In the genomic region with DNA sequence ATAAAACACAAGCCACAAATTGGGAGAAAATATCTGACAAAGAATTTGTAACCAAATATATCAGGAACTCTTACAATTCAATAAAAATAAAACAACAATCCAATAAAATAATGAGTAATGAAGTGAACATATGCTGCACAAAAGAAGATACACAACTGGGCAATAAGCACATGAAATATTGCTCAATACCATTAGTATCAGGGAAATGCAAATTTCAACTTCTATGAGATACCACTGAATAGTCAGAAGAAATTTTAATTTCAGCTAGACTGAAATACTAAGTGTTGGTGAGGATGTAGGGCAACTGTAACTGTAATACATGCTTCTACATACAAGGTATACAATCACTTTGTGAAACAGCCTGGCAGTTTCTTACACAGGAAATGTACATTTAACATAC, we compare ENCODE assay signal across 23 cellular contexts. TPM values are rescaled to one million over a fixed set of nuclear protein-coding genes. Genes with fewer than 3 reads are reported as not detected.
DNase-seq lines count a peak whose midpoint lies in the region; ATAC-seq and TF ChIP-seq lines count a peak whose summit lies in the region.
"Had no signal": no experiment of that assay in that cellular context is flagged by ENCODE, and none has a peak within 500 bp of the region (broad histone marks: within the 10 kb centered on the region; RNA-seq: fewer than 3 reads in every experiment).

No MANE protein-coding gene starts in this region.

- H2AFZ ChIP-seq in hepatocyte: no peak overlapping the region

- intact Hi-C loops in left ventricle myocardium inferior (cut with micrococcal nuclease) (loop anchor here (5.0 kb wide), 1 partner anchor 82 kb away; no protein-coding TSS in a partner anchor), upper lobe of right lung (cut with DNase I) (no loop called here), ovary (cut with DNase I) (loop anchor here in 1 of 4 donors (5.0 to 10.0 kb wide), 2 partner anchors 80 to 183 kb away; no protein-coding TSS in a partner anchor)
- intact Hi-C loops in activated CD4-positive, alpha-beta T cell treated with anti-CD3 and anti-CD28 coated beads for 36 hours (cut with DNase I, micrococcal nuclease): loop anchor here in 1 of 2 experiments (10.0 kb wide), 2 partner anchors 90 to 220 kb away; no protein-coding TSS in a partner anchor

- H3K27me3 Mint-ChIP-seq in osteocyte (ENCODE audit: unreplicated experiment): no peaks in the 10 kb centered on the region
- H3K27me3 Mint-ChIP-seq in activated CD4-positive, alpha-beta T cell treated with anti-CD3 and anti-CD28 coated beads for 36 hours: peaks cover 65% of the 10 kb centered on the region

- H3K4me3 ChIP-seq in left ventricle myocardium inferior (peak overlapping the region; percentile 80), right atrium auricular region (no peak overlapping the region), adipocyte (ENCODE audit: low read length) (peak overlapping the region; percentile 90), hepatocyte (no peak overlapping the region), upper lobe of right lung (peak overlapping the region; percentile 62), ovary (no peak overlapping the region)

- H3K79me2 ChIP-seq in hepatocyte: peaks cover 39% of the 10 kb centered on the region

- H3K36me3 Mint-ChIP-seq in osteocyte (ENCODE audit: unreplicated experiment): peaks cover 28% of the 10 kb centered on the region
- no peaks in the 10 kb centered on the region for H3K36me3 Mint-ChIP-seq in activated CD4-positive, alpha-beta T cell treated with anti-CD3 and anti-CD28 coated beads for 36 hours (ENCODE audit: low read depth)

- no peak for TF ChIP-seq POLR2A in ovary (IDR thresholded peaks at IDR 0.05)

- CTCF ChIA-PET in activated CD4-positive, alpha-beta T cell treated with anti-CD3 and anti-CD28 coated beads for 36 hours (lab: Charles Lee): no interaction called here

- no peak for ATAC-seq in upper lobe of right lung
- ATAC-seq in activated CD4-positive, alpha-beta T cell treated with anti-CD3 and anti-CD28 coated beads for 36 hours: no peak
- ATAC-seq: SK-N-SH treated with all-trans-retinoic acid at 6 μM for 48 hours had no signal

- H3K4me3 Mint-ChIP-seq in osteocyte (ENCODE audit: unreplicated experiment): no peak overlapping the region
- H3K4me3 Mint-ChIP-seq in activated CD4-positive, alpha-beta T cell treated with anti-CD3 and anti-CD28 coated beads for 36 hours: no peak overlapping the region
- H3K4me3 Mint-ChIP-seq: activated B cell treated with CpG ODN at 0.5 μM for 24 hours; activated CD4-positive, alpha-beta memory T cell treated with anti-CD3 and anti-CD28 coated beads for 36 hours had no signal

- TF ChIP-seq EP300 in ovary (IDR thresholded peaks at IDR 0.05): no peak

- H3K9ac ChIP-seq in adipocyte (ENCODE audit: low read length): no peak overlapping the region

- H3K4me1 Mint-ChIP-seq in osteocyte (ENCODE audit: unreplicated experiment): peaks cover 31% of the 10 kb centered on the region
- H3K4me1 Mint-ChIP-seq in activated CD4-positive, alpha-beta T cell treated with anti-CD3 and anti-CD28 coated beads for 36 hours: peaks cover 11% of the 10 kb centered on the region

- H3K4me1 ChIP-seq in left ventricle myocardium inferior: peaks cover 36% of the 10 kb centered on the region
- peaks cover 0 to 3% of the 10 kb centered on the region in 2 donors for H3K4me1 ChIP-seq in right atrium auricular region
- peaks cover 22% of the 10 kb centered on the region for H3K4me1 ChIP-seq in adipocyte (ENCODE audit: control insufficient read depth, insufficient read depth, low read length)
- H3K4me1 ChIP-seq in hepatocyte (ENCODE audit: insufficient read depth): no peaks in the 10 kb centered on the region
- H3K4me1 ChIP-seq in upper lobe of right lung: peaks cover 4% of the 10 kb centered on the region
- H3K4me1 ChIP-seq in ovary (ENCODE audit: insufficient read depth): peaks cover 5% of the 10 kb centered on the region

- peak overlapping the region; percentile 97 for H3K4me2 ChIP-seq in hepatocyte

- H3K36me3 ChIP-seq in left ventricle myocardium inferior (peaks cover 6% of the 10 kb centered on the region), right atrium auricular region (no peaks in the 10 kb centered on the region), adipocyte (ENCODE audit: control insufficient read depth, insufficient read depth, low read length, severe bottlenecking) (no peaks in the 10 kb centered on the region), hepatocyte (replicated peaks; ENCODE audit: insufficient read depth, low read depth) (no peaks in the 10 kb centered on the region), upper lobe of right lung (no peaks in the 10 kb centered on the region), ovary (no peaks in the 10 kb centered on the region)

- H3K9me3 Mint-ChIP-seq in osteocyte (ENCODE audit: unreplicated experiment): peaks cover 16% of the 10 kb centered on the region
- H3K9me3 Mint-ChIP-seq in activated CD4-positive, alpha-beta T cell treated with anti-CD3 and anti-CD28 coated beads for 36 hours (ENCODE audit: low read depth): peaks cover 10% of the 10 kb centered on the region

- TF ChIP-seq CTCF in left ventricle myocardium inferior (IDR thresholded peaks at IDR 0.05; ENCODE audit: borderline replicate concordance) (no peak), right atrium auricular region (IDR thresholded peaks at IDR 0.05) (no peak), hepatocyte (IDR thresholded peaks at IDR 0.05; ENCODE audit: poor library complexity) (no peak), upper lobe of right lung (IDR thresholded peaks at IDR 0.05) (no peak), osteocyte (IDR thresholded peaks at IDR 0.05) (no peak), ovary (IDR thresholded peaks at IDR 0.05) (no peak)

- no peak overlapping the region for H3K27ac Mint-ChIP-seq in osteocyte (ENCODE audit: unreplicated experiment)
- no peak overlapping the region for H3K27ac Mint-ChIP-seq in activated CD4-positive, alpha-beta T cell treated with anti-CD3 and anti-CD28 coated beads for 36 hours
- H3K27ac Mint-ChIP-seq: activated B cell treated with CpG ODN at 0.5 μM for 24 hours; activated CD4-positive, alpha-beta memory T cell treated with anti-CD3 and anti-CD28 coated beads for 36 hours; naive B cell had no signal

- no peaks in the 10 kb centered on the region for H3K9me2 ChIP-seq in hepatocyte (replicated peaks; ENCODE audit: insufficient read depth)

- POLR2A ChIA-PET in activated CD4-positive, alpha-beta T cell treated with anti-CD3 and anti-CD28 coated beads for 36 hours (lab: Charles Lee): no interaction called here

- no peak for DNase-seq in left ventricle myocardium inferior
- no peak for DNase-seq in right atrium auricular region (ENCODE audit: low spot score)
- no peak for DNase-seq in adipocyte (ENCODE audit: low read depth)
- no peak for DNase-seq in hepatocyte (ENCODE audit: low spot score)
- no peak for DNase-seq in upper lobe of right lung
- no peak for DNase-seq in osteocyte (ENCODE audit: extremely low spot score, unreplicated experiment)
- no peak for DNase-seq in ovary
- DNase-seq in activated CD4-positive, alpha-beta T cell treated with anti-CD3 and anti-CD28 coated beads for 36 hours: no peak
- DNase-seq: activated B cell treated with CpG ODN at 0.5 μM for 24 hours; activated CD4-positive, alpha-beta memory T cell treated with anti-CD3 and anti-CD28 coated beads for 36 hours; activated effector memory CD4-positive, alpha-beta T cell treated with Interleukin-2 at 50 U/mL for 16 hours; cortex of kidney; foreskin melanocyte; H7; KG1; kidney glomerular epithelial cell; naive B cell; NCI-H526; occipital lobe; stimulated activated CD4-positive, alpha-beta T cell treated with anti-CD3 and anti-CD28 coated beads, Interleukin-15, amount 100 ng/mL, for 24 hours; trophoblast cell had no signal

- H3K27ac ChIP-seq in left ventricle myocardium inferior (replicated peaks): peak overlapping the region; percentile 94
- H3K27ac ChIP-seq in right atrium auricular region: peak overlapping the region in 1 of 2 donors; percentile 86
- H3K27ac ChIP-seq in hepatocyte: no peak overlapping the region
- no peak overlapping the region for H3K27ac ChIP-seq in upper lobe of right lung
- no peak overlapping the region for H3K27ac ChIP-seq in ovary
- H3K27ac ChIP-seq: RWPE1 had no signal

- H3K27me3 ChIP-seq in left ventricle myocardium inferior (ENCODE audit: low read depth) (no peaks in the 10 kb centered on the region), right atrium auricular region (no peaks in the 10 kb centered on the region), adipocyte (replicated peaks; ENCODE audit: control insufficient read depth, insufficient read depth, low read length) (no peaks in the 10 kb centered on the region), hepatocyte (no peaks in the 10 kb centered on the region), upper lobe of right lung (no peaks in the 10 kb centered on the region), ovary (no peaks in the 10 kb centered on the region)

- H4K20me1 ChIP-seq in hepatocyte (ENCODE audit: insufficient read depth, poor library complexity, severe bottlenecking): no peaks in the 10 kb centered on the region

- H3K9me3 ChIP-seq in left ventricle myocardium inferior (replicated peaks) (peaks cover 36% of the 10 kb centered on the region), right atrium auricular region (peaks cover 0 to 25% of the 10 kb centered on the region in 2 donors), adipocyte (ENCODE audit: control insufficient read depth, low read length) (peaks cover 8% of the 10 kb centered on the region), hepatocyte (ENCODE audit: low read depth) (no peaks in the 10 kb centered on the region), upper lobe of right lung (no peaks in the 10 kb centered on the region), ovary (no peaks in the 10 kb centered on the region)

RNA-seq across cellular contexts. Expression of a gene that starts 7.4 kb away (rescaled TPM):
- total RNA-seq in left ventricle myocardium inferior: 26.5 TPM
- total RNA-seq in right atrium auricular region: 10 to 100 TPM; 25.8 to 29.9 TPM
- 22.3 and 22.4 TPM in 2 replicates for total RNA-seq in hepatocyte
- 9.6 and 22.3 TPM in 2 replicates for polyA plus RNA-seq in hepatocyte
- 66.5 TPM for total RNA-seq in upper lobe of right lung
- total RNA-seq in osteocyte: 180 and 187 TPM in 2 replicates
- 10 to 100 TPM; 13.3 to 51.0 (median 20.5) TPM for total RNA-seq in ovary
- 10 to 100 TPM in 1 of 2 donors, 1 to 10 TPM in 1; 7.9 to 13.7 TPM for polyA plus RNA-seq in ovary
- under 1 TPM; 0.21 to 0.23 TPM for total RNA-seq in activated CD4-positive, alpha-beta T cell treated with anti-CD3 and anti-CD28 coated beads for 36 hours
- total RNA-seq: activated B cell treated with CpG ODN at 0.5 μM for 24 hours had no signal

Comparison
In these comparisons a context has a peak if more than half of its experiments do, and no peak if none do; other contexts are left out.
1. H3K4me3 ChIP-seq: peak in left ventricle myocardium inferior (single experiment), adipocyte (single experiment) and upper lobe of right lung (single experiment); none in right atrium auricular region (0 of 2), hepatocyte (single experiment) and ovary (single experiment).
2. RNA of a gene that starts 7.4 kb away (total RNA-seq): 180 to 187 TPM in osteocyte, 66.5 TPM in upper lobe of right lung (single experiment), 25.8 to 29.9 TPM in right atrium auricular region, 26.5 TPM in left ventricle myocardium inferior (single experiment), 22.3 to 22.4 TPM in hepatocyte and 13.3 to 51.0 TPM in ovary; 0.21 to 0.23 TPM in activated CD4-positive, alpha-beta T cell treated with anti-CD3 and anti-CD28 coated beads for 36 hours; every median in the first group is over 10 times any median in the second.